ENCODE assay signal across 8 cellular contexts in genomic region chr17:47810200-47810821, GRCh38. TPM values are rescaled to one million over a fixed set of nuclear protein-coding genes. Genes with fewer than 3 reads are reported as not detected.
A peak's percentile ranks its signal among the peaks of the same experiment; 100 is the strongest.
DNase-seq lines count a peak whose midpoint lies in the region; ATAC-seq, FAIRE-seq and TF ChIP-seq lines count a peak whose summit lies in the region.

No MANE protein-coding gene starts in this region.

- H3K27me3 Mint-ChIP-seq in activated CD4-positive, alpha-beta memory T cell treated with anti-CD3 and anti-CD28 coated beads for 36 hours: no peaks in the 10 kb centered on the region
- no peaks in the 10 kb centered on the region for H3K27me3 Mint-ChIP-seq in type B pancreatic cell

- intact Hi-C loops in activated CD4-positive, alpha-beta memory T cell treated with anti-CD3 and anti-CD28 coated beads for 36 hours (cut with micrococcal nuclease): no loop called here

- no peak overlapping the region for H3K4me3 ChIP-seq in ACC112 (ENCODE audit: low read depth, low read length)

- no peak for ATAC-seq in GM18909 (IDR thresholded peaks at IDR 0.05; ENCODE audit: poor library complexity, unreplicated experiment)
- ATAC-seq in GM21825 (IDR thresholded peaks at IDR 0.05; ENCODE audit: unreplicated experiment): no peak

- no peak for TF ChIP-seq CTCF in type B pancreatic cell (conservative IDR thresholded peaks at IDR 0.05)

- peaks cover 24% of the 10 kb centered on the region for H3K36me3 Mint-ChIP-seq in activated CD4-positive, alpha-beta memory T cell treated with anti-CD3 and anti-CD28 coated beads for 36 hours
- peaks cover 7% of the 10 kb centered on the region for H3K36me3 Mint-ChIP-seq in type B pancreatic cell

- H3K27ac Mint-ChIP-seq in activated CD4-positive, alpha-beta memory T cell treated with anti-CD3 and anti-CD28 coated beads for 36 hours: peak overlapping the region; percentile 62
- H3K27ac Mint-ChIP-seq in type B pancreatic cell: peak overlapping the region; percentile 94

- no peaks in the 10 kb centered on the region for H3K9me3 Mint-ChIP-seq in activated CD4-positive, alpha-beta memory T cell treated with anti-CD3 and anti-CD28 coated beads for 36 hours
- no peaks in the 10 kb centered on the region for H3K9me3 Mint-ChIP-seq in type B pancreatic cell

- H3K27ac ChIP-seq in ACC112 (ENCODE audit: low read depth, low read length): peak overlapping the region; percentile 74

- H3K4me1 Mint-ChIP-seq in activated CD4-positive, alpha-beta memory T cell treated with anti-CD3 and anti-CD28 coated beads for 36 hours (ENCODE audit: low read depth): peaks cover 9% of the 10 kb centered on the region
- peaks cover 10% of the 10 kb centered on the region for H3K4me1 Mint-ChIP-seq in type B pancreatic cell (ENCODE audit: unreplicated experiment)

- POLR2A ChIA-PET in activated CD4-positive, alpha-beta memory T cell treated with anti-CD3 and anti-CD28 coated beads for 36 hours (lab: Charles Lee): interaction anchor here (1.2 to 1.3 kb wide), 2 partner anchors 11 to 116 kb away, joined by 4 read pairs; partner anchors contain the start of genes OSBPL7 and TBKBP1

- CTCF ChIA-PET in activated CD4-positive, alpha-beta memory T cell treated with anti-CD3 and anti-CD28 coated beads for 36 hours (lab: Charles Lee): interaction anchor here (1.1 to 1.2 kb wide), 2 partner anchors 20 to 106 kb away, joined by 3 to 4 read pairs; no protein-coding TSS in a partner anchor

- no peak overlapping the region for H3K4me3 Mint-ChIP-seq in activated CD4-positive, alpha-beta memory T cell treated with anti-CD3 and anti-CD28 coated beads for 36 hours
- peak overlapping the region; percentile 65 for H3K4me3 Mint-ChIP-seq in type B pancreatic cell

- 0 out of 2 replicates have a peak, but pooled peaks cover 5% of the 10 kb centered on the region for H3K36me3 ChIP-seq in ACC112 (ENCODE audit: insufficient read depth, low read length)

- FAIRE-seq in GM18507 (lab: Jason Lieb, UNC): peak; percentile 59

- peaks cover 20% of the 10 kb centered on the region for H3K4me1 ChIP-seq in ACC112 (ENCODE audit: control insufficient read depth, insufficient read depth, low read length, unreplicated experiment)

- H2AFZ ChIP-seq in ACC112 (ENCODE audit: low read length, unreplicated experiment): no peak overlapping the region

- DNase-seq in GM18507 (ENCODE audit: extremely low spot score, insufficient read length, low read depth) (no peak), iPS-NIHi11 (ENCODE audit: low spot score) (peak; percentile 59), type B pancreatic cell (ENCODE audit: extremely low spot score, unreplicated experiment) (no peak), COLO668 (lab: John Stamatoyannopoulos, UW; ENCODE audit: unreplicated experiment) (no peak)
- DNase-seq in activated CD4-positive, alpha-beta memory T cell treated with anti-CD3 and anti-CD28 coated beads for 36 hours: peak; percentile 74

- H3K79me2 ChIP-seq in ACC112 (ENCODE audit: control insufficient read depth, insufficient read depth, low read length, unreplicated experiment): no peaks in the 10 kb centered on the region

- no peaks in the 10 kb centered on the region for H3K27me3 ChIP-seq in ACC112 (ENCODE audit: insufficient read depth, low read length)

RNA-seq across cellular contexts. Expression of gene OSBPL7, which starts 11.3 kb away (rescaled TPM):
- 10 to 100 TPM; 14.7 to 15.6 TPM for total RNA-seq in activated CD4-positive, alpha-beta memory T cell treated with anti-CD3 and anti-CD28 coated beads for 36 hours
- total RNA-seq in type B pancreatic cell (ENCODE audit: low replicate concordance): 9.1 and 20.3 TPM in 2 replicates

RNA-seq across cellular contexts. Expression of gene MRPL10, which starts 21.0 kb away (rescaled TPM):
- total RNA-seq in activated CD4-positive, alpha-beta memory T cell treated with anti-CD3 and anti-CD28 coated beads for 36 hours: 10 to 100 TPM; 69.9 to 72.4 TPM
- total RNA-seq in type B pancreatic cell (ENCODE audit: low replicate concordance): 37.7 and 49.4 TPM in 2 replicates

RNA-seq across cellular contexts. Expression of gene LRRC46, which starts 21.2 kb away (rescaled TPM):
- total RNA-seq in activated CD4-positive, alpha-beta memory T cell treated with anti-CD3 and anti-CD28 coated beads for 36 hours: under 1 TPM; 0.29 to 0.59 TPM
- 0.64 and 2.8 TPM in 2 replicates for total RNA-seq in type B pancreatic cell (ENCODE audit: low replicate concordance)

RNA-seq across cellular contexts. Expression of gene SCRN2, which starts 30.8 kb away (rescaled TPM):
- total RNA-seq in activated CD4-positive, alpha-beta memory T cell treated with anti-CD3 and anti-CD28 coated beads for 36 hours: 10 to 100 TPM; 20.6 to 21.0 TPM
- 34.9 and 45.2 TPM in 2 replicates for total RNA-seq in type B pancreatic cell (ENCODE audit: low replicate concordance)

RNA-seq across cellular contexts. Expression of gene SP6, which starts 40.7 kb away (rescaled TPM):
- total RNA-seq in activated CD4-positive, alpha-beta memory T cell treated with anti-CD3 and anti-CD28 coated beads for 36 hours: under 1 TPM; 0.10 to 0.12 TPM
- total RNA-seq in type B pancreatic cell (ENCODE audit: low replicate concordance): 19.3 and 75.1 TPM in 2 replicates

Comparison
In these comparisons a context has a peak if more than half of its experiments do, and no peak if none do; other contexts are left out.
1. DNase-seq: peak in activated CD4-positive, alpha-beta memory T cell treated with anti-CD3 and anti-CD28 coated beads for 36 hours (single experiment) and iPS-NIHi11 (single experiment); none in GM18507 (single experiment), type B pancreatic cell (single experiment) and COLO668 (single experiment).